8 cellular contexts compared by ENCODE assay signal in the genomic region with DNA sequence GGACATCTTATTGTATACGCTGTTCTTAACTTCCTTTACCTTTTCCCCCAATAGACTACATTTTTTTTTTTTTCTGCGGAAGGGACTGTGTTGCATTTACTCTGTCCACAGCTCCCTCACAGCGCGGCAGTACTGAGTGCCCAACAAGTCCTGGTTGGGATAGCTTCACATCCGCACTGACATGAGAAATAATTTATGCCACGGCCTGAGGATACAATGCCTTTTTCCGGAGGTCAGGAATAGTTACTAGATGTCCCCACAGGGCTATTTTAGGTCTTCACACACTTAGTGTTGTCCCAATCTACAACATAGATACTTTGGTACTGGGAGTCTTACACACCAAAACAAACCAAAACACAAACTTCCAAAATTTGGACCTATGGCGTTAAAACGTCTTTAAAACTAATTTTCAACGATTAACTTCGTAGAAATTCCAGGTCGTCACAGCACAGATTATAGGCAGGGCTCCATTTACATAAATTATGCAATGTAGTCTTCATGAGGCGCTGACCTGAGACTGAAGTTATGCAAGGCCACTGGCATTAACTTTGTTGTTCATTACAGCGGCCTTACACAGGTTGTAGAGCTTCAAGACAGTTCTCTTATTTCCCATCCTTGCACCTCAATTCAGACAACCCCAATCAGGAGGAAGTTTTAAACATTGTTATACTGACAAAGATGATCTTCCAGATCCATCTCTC. TPM values are rescaled to one million over a fixed set of nuclear protein-coding genes. Genes with fewer than 3 reads are reported as not detected.
A peak's percentile ranks its signal among the peaks of the same experiment; 100 is the strongest.
DNase-seq lines count a peak whose midpoint lies in the region; ATAC-seq, FAIRE-seq and TF ChIP-seq lines count a peak whose summit lies in the region.

No MANE protein-coding gene starts in this region.

- H3K27me3 ChIP-seq in MM.1S (replicated peaks; ENCODE audit: insufficient read depth, low read length) (no peaks in the 10 kb centered on the region), K562 (ENCODE audit: control insufficient read depth in 2 of 2, insufficient read depth in 2 of 2, low read length in 2 of 2) (no peaks in the 10 kb centered on the region), HepG2 (ENCODE audit: control insufficient read depth in 1 of 2, insufficient read depth in 2 of 2, low read length in 2 of 2) (no peaks in the 10 kb centered on the region; a peak in 1 of 5 replicates), tibial artery (no peaks in the 10 kb centered on the region)

- no peaks in the 10 kb centered on the region for H3K9me1 ChIP-seq in K562 (ENCODE audit: control insufficient read depth, insufficient read depth, low read length)

- peak overlapping the region; percentile 57 for H3K4me3 ChIP-seq in MM.1S (ENCODE audit: low read length)
- peak overlapping the region; percentile 92 for H3K4me3 ChIP-seq in K562
- H3K4me3 ChIP-seq in HepG2 (replicated peaks in 1 of 3; ENCODE audit: insufficient read depth in 1 of 3, low read depth in 2 of 3, low read length in 3 of 3), result peak overlapping the region; percentile 61 to 98 (median 71)
- H3K4me3 ChIP-seq in tibial artery, result peak overlapping the region; percentile 74 to 84

- H3K4me3 Mint-ChIP-seq in activated naive CD4-positive, alpha-beta T cell treated with anti-CD3 and anti-CD28 coated beads, Interleukin-2, amount 10 ng/mL, durations not matched to agents 7 days and 5 days, result peak overlapping the region; percentile 83

- DNase-seq in activated naive CD4-positive, alpha-beta T cell treated with anti-CD3 and anti-CD28 coated beads, Interleukin-2, amount 10 ng/mL, durations not matched to agents 7 days and 5 days, result peak; percentile 40
- DNase-seq in activated naive CD4-positive, alpha-beta T cell treated with anti-CD3 and anti-CD28 coated beads, Interleukin-2, amount 50 U/mL, for 16 hours, result no peak
- no peak for DNase-seq in MM.1S
- peak in 1 of 4 experiments; percentile 50 for DNase-seq in K562 (ENCODE audit: extremely low read depth in 1 of 4, low spot score in 3 of 4)
- DNase-seq in HepG2 (ENCODE audit: low spot score), result peak; percentile 62
- peak in 1 of 2 donors; percentile 52 for DNase-seq in tibial artery
- DNase-seq in NCI-H446 treated with DMSO at 0.1 percent for 48 hours (lab: John Stamatoyannopoulos, UW), result no peak
- no peak for DNase-seq in cerebellum (ENCODE audit: low spot score)

- H2AFZ ChIP-seq in MM.1S (ENCODE audit: low read length) (peak overlapping the region; percentile 98), K562 (ENCODE audit: low read depth, low read length) (peak overlapping the region; percentile 99), HepG2 (ENCODE audit: low read length) (peak overlapping the region; percentile 79)

- 20% methylated on average over 14 of the region's 14 CpGs for WGBS in K562 (ENCODE audit: insufficient coverage, low coverage, missing lambda C conversion rate)
- 2% methylated on average over 14 of the region's 14 CpGs for WGBS in HepG2 (ENCODE audit: low lambda C conversion rate)

- H3F3A ChIP-seq in MM.1S (ENCODE audit: insufficient read depth, low read length), result peaks cover 19% of the 10 kb centered on the region; the same call in 1 of the 2 replicates

- TF ChIP-seq EP300 in K562 (IDR thresholded peaks at IDR 0.05; ENCODE audit: low read length) (no peak), HepG2 (IDR thresholded peaks at IDR 0.05; ENCODE audit: low read depth in 2 of 2, low read length in 2 of 2) (no peak), HepG2 (CRISPR knock-in tag; IDR thresholded peaks at IDR 0.05; ENCODE audit: borderline replicate concordance) (no peak)

- H4K20me1 ChIP-seq in MM.1S (ENCODE audit: insufficient read depth, low read length) (peaks cover 7% of the 10 kb centered on the region; the same call in 1 of the 2 replicates), K562 (replicated peaks; ENCODE audit: control insufficient read depth, insufficient read depth, low read length) (no peaks in the 10 kb centered on the region), HepG2 (ENCODE audit: insufficient read depth, low read length) (peaks cover 10% of the 10 kb centered on the region; the same call in 1 of the 2 replicates)

- in situ Hi-C loops in K562 (cut with MboI) (no loop called here), HepG2 (cut with HindIII; ENCODE audit: extremely low pct_ligation_motif_present, low pct_unique_long_range_greater_than_20kb) (no loop called here)

- H3K27ac Mint-ChIP-seq in activated naive CD4-positive, alpha-beta T cell treated with anti-CD3 and anti-CD28 coated beads, Interleukin-2, amount 10 ng/mL, durations not matched to agents 7 days and 5 days, result peak overlapping the region; percentile 97

- intact Hi-C loops in K562 (cut with micrococcal nuclease) (loop anchor here (1.0 to 5.0 kb wide), 3 partner anchors 43 to 564 kb away; partner anchors contain the start of gene CSNK1G1), HepG2 (cut with micrococcal nuclease; ENCODE audit: unreplicated experiment) (loop anchor here (2.0 to 5.0 kb wide), 3 partner anchors 193 to 518 kb away; partner anchors contain the start of genes CSNK1G1 and TRIP4), tibial artery (cut with DNase I; ENCODE audit: low total_unique reads) (loop anchor here (5.0 to 10.0 kb wide), 4 partner anchors 72 to 1448 kb away; partner anchors contain the start of genes CIAO2A, INTS14 and PCLAF)

- BruUV-seq in K562 (replicated peaks; lab: Mats Ljungman, UMichigan) (TSS peak; percentile 97), HepG2 (replicated peaks; lab: Mats Ljungman, UMichigan) (TSS peak; percentile 83)

- H3K79me2 ChIP-seq in MM.1S (ENCODE audit: low read length) (peaks cover 40% of the 10 kb centered on the region), K562 (ENCODE audit: control insufficient read depth, insufficient read depth, low read length) (peaks cover 38% of the 10 kb centered on the region), HepG2 (ENCODE audit: insufficient read depth, low read length) (peaks cover 27% of the 10 kb centered on the region)

- no peaks in the 10 kb centered on the region for H3K9me3 Mint-ChIP-seq in activated naive CD4-positive, alpha-beta T cell treated with anti-CD3 and anti-CD28 coated beads, Interleukin-2, amount 10 ng/mL, durations not matched to agents 7 days and 5 days

- TF ChIP-seq POLR2A in K562 (conservative IDR thresholded peaks at IDR 0.05), result no peak
- TF ChIP-seq POLR2A in HepG2 (IDR thresholded peaks at IDR 0.05; ENCODE audit: insufficient read depth in 1 of 2, low read depth in 2 of 2, low read length in 2 of 2), result no peak

- TF ChIP-seq RAD21 in K562 (CRISPR knock-in tag; conservative IDR thresholded peaks at IDR 0.05 in 1 of 2, IDR thresholded peaks at IDR 0.05 in 1 of 2), result no peak
- TF ChIP-seq RAD21 in HepG2 (CRISPR knock-in tag; IDR thresholded peaks at IDR 0.05), result no peak

- H3K27ac ChIP-seq in MM.1S (ENCODE audit: low read length) (peak overlapping the region; percentile 78), K562 (ENCODE audit: extremely low read depth, low read depth, low read length) (peak overlapping the region; percentile 93), HepG2 (ENCODE audit: extremely low read length, insufficient read depth, low read length) (peak overlapping the region; percentile 90), tibial artery (peak overlapping the region; percentile 78 to 85)

- peak; percentile 40 for FAIRE-seq in K562 (lab: Jason Lieb, UNC)
- FAIRE-seq in HepG2 (lab: Jason Lieb, UNC), result peak; percentile 44

- POLR2A ChIA-PET in K562 (lab: Yijun Ruan, JAX), result interaction anchor here (0.6 to 3.8 kb wide), 11 partner anchors 10 to 224 kb away, joined by 3 to 36 read pairs (median 5); partner anchors contain the start of genes CIAO2A, CSNK1G1 and TRIP4
- POLR2A ChIA-PET in HepG2 (lab: Yijun Ruan, JAX), result interaction anchor here (0.5 to 4.4 kb wide), 18 partner anchors 8 to 1141 kb away, joined by 3 to 52 read pairs (median 4); partner anchors contain the start of genes CIAO2A, CSNK1G1, RNU5B-1 and SNX1

- no peaks in the 10 kb centered on the region for H3K9me2 ChIP-seq in MM.1S (replicated peaks; ENCODE audit: insufficient read depth, low read length)

- CTCF ChIA-PET in activated naive CD4-positive, alpha-beta T cell treated with anti-CD3 and anti-CD28 coated beads, Interleukin-2, amount 10 ng/mL, durations not matched to agents 7 days and 5 days (lab: Charles Lee), result interaction anchor here (0.7 to 3.4 kb wide), 5 partner anchors 11 to 564 kb away, joined by 3 to 28 read pairs (median 3); partner anchors contain the start of gene SNX22
- CTCF ChIA-PET in K562 (lab: Yijun Ruan, JAX; ENCODE audit: low intra/inter-chr PET ratio), result interaction anchor here (2.5 kb wide), 1 partner anchor 517 kb away, joined by 15 read pairs; no protein-coding TSS in a partner anchor
- CTCF ChIA-PET in HepG2 (lab: Yijun Ruan, JAX; ENCODE audit: low intra/inter-chr PET ratio, low total read pairs), result no interaction called here

- H3K4me2 ChIP-seq in MM.1S (ENCODE audit: low read depth, low read length), result peak overlapping the region; percentile 81
- H3K4me2 ChIP-seq in K562 (ENCODE audit: insufficient read depth, low read length), result peak overlapping the region; percentile 97
- H3K4me2 ChIP-seq in HepG2 (ENCODE audit: low read depth, low read length), result peak overlapping the region; percentile 99

- H3K9ac ChIP-seq in MM.1S (ENCODE audit: low read length) (peak overlapping the region; percentile 63), K562 (ENCODE audit: insufficient read depth in 1 of 2, low read depth in 2 of 2, low read length in 2 of 2) (peak overlapping the region; percentile 66 to 90), HepG2 (ENCODE audit: insufficient read depth, low read depth, low read length) (peak overlapping the region; percentile 84)

- TF ChIP-seq CTCF in MM.1S (IDR thresholded peaks at IDR 0.05; ENCODE audit: low read length), result no peak
- TF ChIP-seq CTCF in K562 (IDR thresholded peaks at IDR 0.05 in 2 of 3, conservative IDR thresholded peaks at IDR 0.05 in 1 of 3; ENCODE audit: insufficient read depth in 2 of 3, low read depth in 1 of 3, low read length in 3 of 3), result no peak; a peak in 1 of 6 replicates
- no peak for TF ChIP-seq CTCF in HepG2 (CRISPR knock-in tag; IDR thresholded peaks at IDR 0.05)
- no peak for TF ChIP-seq CTCF in tibial artery (IDR thresholded peaks at IDR 0.05)

- H3K9me3 ChIP-seq in MM.1S (replicated peaks; ENCODE audit: insufficient read depth, low read length) (no peaks in the 10 kb centered on the region), K562 (replicated peaks; ENCODE audit: control insufficient read depth, insufficient read depth, low read depth, low read length) (no peaks in the 10 kb centered on the region), HepG2 (ENCODE audit: low read length) (no peaks in the 10 kb centered on the region), tibial artery (no peaks in the 10 kb centered on the region)

- no peaks in the 10 kb centered on the region for H3K27me3 Mint-ChIP-seq in activated naive CD4-positive, alpha-beta T cell treated with anti-CD3 and anti-CD28 coated beads, Interleukin-2, amount 10 ng/mL, durations not matched to agents 7 days and 5 days

- ATAC-seq in K562 (peak; percentile 15), HepG2 (peak; percentile 55)

- H3K36me3 Mint-ChIP-seq in activated naive CD4-positive, alpha-beta T cell treated with anti-CD3 and anti-CD28 coated beads, Interleukin-2, amount 10 ng/mL, durations not matched to agents 7 days and 5 days, result peaks cover 33% of the 10 kb centered on the region

- H3K4me1 Mint-ChIP-seq in activated naive CD4-positive, alpha-beta T cell treated with anti-CD3 and anti-CD28 coated beads, Interleukin-2, amount 10 ng/mL, durations not matched to agents 7 days and 5 days, result peaks cover 44% of the 10 kb centered on the region

- H3K4me1 ChIP-seq in MM.1S (ENCODE audit: low read length) (peaks cover 25% of the 10 kb centered on the region), K562 (replicated peaks in 1 of 2; ENCODE audit: control insufficient read depth in 2 of 2, insufficient read depth in 2 of 2, low read length in 2 of 2) (peaks cover 10 to 27% of the 10 kb centered on the region in 2 experiments; a peak in 3 of 5 replicates), HepG2 (ENCODE audit: insufficient read depth, low read length) (peaks cover 45% of the 10 kb centered on the region), tibial artery (peaks cover 0 to 39% (median 37%) of the 10 kb centered on the region in 4 donors)

- H3K36me3 ChIP-seq in MM.1S (replicated peaks; ENCODE audit: insufficient read depth, low read length), result peaks cover 9% of the 10 kb centered on the region; the same call in 1 of the 2 replicates
- H3K36me3 ChIP-seq in K562 (ENCODE audit: control insufficient read depth, insufficient read depth, low read length), result peaks cover 32% of the 10 kb centered on the region
- peaks cover 8 to 17% of the 10 kb centered on the region in 2 experiments for H3K36me3 ChIP-seq in HepG2 (replicated peaks in 1 of 2; ENCODE audit: control insufficient read depth in 1 of 2, insufficient read depth in 2 of 2, low read length in 2 of 2)
- H3K36me3 ChIP-seq in tibial artery, result peaks cover 21 to 28% (median 26%) of the 10 kb centered on the region in 3 donors

RNA-seq across cellular contexts. Expression of gene PPIB, which starts 1.0 kb away (rescaled TPM):
- total RNA-seq in K562 (2011; cell fraction: chromatin; rRNA removed; ENCODE audit: low replicate concordance), result 284 and 466 TPM in 2 replicates
- total RNA-seq in K562 (2011; cell fraction: nucleolus; rRNA removed), result 746 and 824 TPM in 2 replicates
- total RNA-seq in K562 (2011; cell fraction: nucleoplasm; rRNA removed), result 510 and 682 TPM in 2 replicates
- total RNA-seq in K562 (2014; rRNA removed), result 381 and 402 TPM in 2 replicates
- 258 and 306 TPM in 2 replicates for total RNA-seq in K562 (2014; rRNA removed; fragmentation: Illumina TruSeq; extraction: Trizol)
- total RNA-seq in K562 (2015; rRNA removed; fragmentation: Illumina TruSeq; extraction: Trizol), result 403 and 418 TPM in 2 replicates
- 374 and 413 TPM in 2 replicates for total RNA-seq in K562 (2021)
- 410 and 460 TPM in 2 replicates for polyA plus RNA-seq in K562 (2011; rRNA removed)
- 455 and 489 TPM in 2 replicates for polyA plus RNA-seq in K562 (2011; cell fraction: cytosol; rRNA removed)
- polyA plus RNA-seq in K562 (2011; cell fraction: nucleus; rRNA removed), result 136 and 186 TPM in 2 replicates
- polyA plus RNA-seq in K562 (2012), result 450 and 660 TPM in 2 replicates
- 535 and 580 TPM in 2 replicates for polyA plus RNA-seq in K562 (2014; fragmentation: Illumina TruSeq; extraction: Trizol)
- polyA plus RNA-seq in K562 (2014; fragmentation: Nextera tagmentation; extraction: Ambion mirVana), result 100 to 1,000 TPM; 652 to 746 TPM
- polyA plus RNA-seq in K562 (2014; rRNA removed), result 419 and 439 TPM in 2 replicates
- polyA minus RNA-seq in K562 (2011; rRNA and poly(A)+ RNA removed), result 325 and 372 TPM in 2 replicates
- 155 and 164 TPM in 2 replicates for polyA minus RNA-seq in K562 (2011; cell fraction: cytosol; rRNA and poly(A)+ RNA removed)
- polyA minus RNA-seq in K562 (2011; cell fraction: nucleus; rRNA and poly(A)+ RNA removed), result 27.5 and 54.3 TPM in 2 replicates
- 476 and 882 TPM in 2 replicates for total RNA-seq in HepG2 (2016; rRNA removed; fragmentation: Illumina TruSeq; extraction: Trizol)
- total RNA-seq in HepG2 (2016; cell fraction: cytosol; rRNA removed; fragmentation: Illumina TruSeq; extraction: Trizol; ENCODE audit: low read depth), result 310 and 329 TPM in 2 replicates
- total RNA-seq in HepG2 (2016; cell fraction: insoluble cytoplasmic fraction; rRNA removed; fragmentation: Illumina TruSeq; extraction: Trizol), result 469 and 893 TPM in 2 replicates
- 263 and 284 TPM in 2 replicates for total RNA-seq in HepG2 (2016; cell fraction: membrane; rRNA removed; fragmentation: Illumina TruSeq; extraction: Trizol)
- total RNA-seq in HepG2 (2016; cell fraction: nucleus; rRNA removed; fragmentation: Illumina TruSeq; extraction: Trizol), result 653 and 716 TPM in 2 replicates
- polyA plus RNA-seq in HepG2 (2011; rRNA removed), result 720 and 780 TPM in 2 replicates
- 860 and 980 TPM in 2 replicates for polyA plus RNA-seq in HepG2 (2011; cell fraction: cytosol; rRNA removed)
- polyA plus RNA-seq in HepG2 (2011; cell fraction: nucleus; rRNA removed), result 242 and 249 TPM in 2 replicates
- 536 and 675 TPM in 2 replicates for polyA plus RNA-seq in HepG2 (2012)
- polyA plus RNA-seq in HepG2 (2016; cell fraction: cytosol; fragmentation: Illumina TruSeq; extraction: Trizol; ENCODE audit: low read depth), result 356 and 376 TPM in 2 replicates
- polyA plus RNA-seq in HepG2 (2016; cell fraction: insoluble cytoplasmic fraction; fragmentation: Illumina TruSeq; extraction: Trizol; ENCODE audit: low read depth), result 548 and 588 TPM in 2 replicates
- 269 and 288 TPM in 2 replicates for polyA plus RNA-seq in HepG2 (2016; cell fraction: membrane; fragmentation: Illumina TruSeq; extraction: Trizol; ENCODE audit: low read depth)
- 1,346 and 1,446 TPM in 2 replicates for polyA plus RNA-seq in HepG2 (2016; cell fraction: nucleus; fragmentation: Illumina TruSeq; extraction: Trizol; ENCODE audit: insufficient read depth, low read depth)
- polyA minus RNA-seq in HepG2 (2011; rRNA and poly(A)+ RNA removed; ENCODE audit: low replicate concordance), result 378 and 425 TPM in 2 replicates
- polyA minus RNA-seq in HepG2 (2011; cell fraction: cytosol; rRNA and poly(A)+ RNA removed), result 221 and 246 TPM in 2 replicates
- 88.7 and 104 TPM in 2 replicates for polyA minus RNA-seq in HepG2 (2011; cell fraction: nucleus; rRNA and poly(A)+ RNA removed)
- 98.6 TPM for total RNA-seq in cerebellum

RNA-seq across cellular contexts. Expression of gene SNX22, which starts 12.3 kb away (rescaled TPM):
- 2.8 and 8.7 TPM in 2 replicates for total RNA-seq in K562 (2011; cell fraction: chromatin; rRNA removed; ENCODE audit: low replicate concordance)
- total RNA-seq in K562 (2011; cell fraction: nucleolus; rRNA removed), result 8.5 and 10.3 TPM in 2 replicates
- total RNA-seq in K562 (2011; cell fraction: nucleoplasm; rRNA removed), result 4.7 and 5.8 TPM in 2 replicates
- total RNA-seq in K562 (2014; rRNA removed) (2.1 and 2.3 TPM in 2 replicates), K562 (2014; rRNA removed; fragmentation: Illumina TruSeq; extraction: Trizol) (0.99 and 1.2 TPM in 2 replicates), K562 (2015; rRNA removed; fragmentation: Illumina TruSeq; extraction: Trizol) (1.1 and 1.2 TPM in 2 replicates), K562 (2021) (1.8 and 3.0 TPM in 2 replicates), HepG2 (2016; rRNA removed; fragmentation: Illumina TruSeq; extraction: Trizol) (3.1 and 5.5 TPM in 2 replicates), cerebellum (8.3 TPM)
- polyA plus RNA-seq in K562 (2011; rRNA removed) (0.89 and 0.91 TPM in 2 replicates), K562 (2014; fragmentation: Illumina TruSeq; extraction: Trizol) (0.98 and 1.3 TPM in 2 replicates), K562 (2014; fragmentation: Nextera tagmentation; extraction: Ambion mirVana) (1 to 10 TPM; 2.0 TPM), K562 (2014; rRNA removed) (1.7 and 2.0 TPM in 2 replicates), HepG2 (2011; rRNA removed) (2.3 and 2.4 TPM in 2 replicates)
- 0.52 and 2.0 TPM in 2 replicates for polyA plus RNA-seq in K562 (2011; cell fraction: cytosol; rRNA removed)
- 4.2 and 8.3 TPM in 2 replicates for polyA plus RNA-seq in K562 (2011; cell fraction: nucleus; rRNA removed)
- polyA plus RNA-seq in K562 (2012), result 2.1 and 2.4 TPM in 2 replicates
- polyA minus RNA-seq in K562 (2011; rRNA and poly(A)+ RNA removed), result 0.84 and 1.3 TPM in 2 replicates
- 0.67 and 0.73 TPM in 2 replicates for polyA minus RNA-seq in K562 (2011; cell fraction: cytosol; rRNA and poly(A)+ RNA removed)
- 4.8 and 5.0 TPM in 2 replicates for polyA minus RNA-seq in K562 (2011; cell fraction: nucleus; rRNA and poly(A)+ RNA removed)
- total RNA-seq in HepG2 (2016; cell fraction: cytosol; rRNA removed; fragmentation: Illumina TruSeq; extraction: Trizol; ENCODE audit: low read depth), result 1.2 TPM in 2 replicates
- 3.8 and 4.8 TPM in 2 replicates for total RNA-seq in HepG2 (2016; cell fraction: insoluble cytoplasmic fraction; rRNA removed; fragmentation: Illumina TruSeq; extraction: Trizol)
- 1.7 and 2.0 TPM in 2 replicates for total RNA-seq in HepG2 (2016; cell fraction: membrane; rRNA removed; fragmentation: Illumina TruSeq; extraction: Trizol)
- total RNA-seq in HepG2 (2016; cell fraction: nucleus; rRNA removed; fragmentation: Illumina TruSeq; extraction: Trizol), result 5.3 and 5.7 TPM in 2 replicates
- polyA plus RNA-seq in HepG2 (2011; cell fraction: cytosol; rRNA removed), result 1.00 and 1.3 TPM in 2 replicates
- 10.3 and 12.4 TPM in 2 replicates for polyA plus RNA-seq in HepG2 (2011; cell fraction: nucleus; rRNA removed)
- 2.3 and 2.6 TPM in 2 replicates for polyA plus RNA-seq in HepG2 (2012)
- 1.4 TPM in 2 replicates for polyA plus RNA-seq in HepG2 (2016; cell fraction: cytosol; fragmentation: Illumina TruSeq; extraction: Trizol; ENCODE audit: low read depth)
- 3.3 and 4.2 TPM in 2 replicates for polyA plus RNA-seq in HepG2 (2016; cell fraction: insoluble cytoplasmic fraction; fragmentation: Illumina TruSeq; extraction: Trizol; ENCODE audit: low read depth)
- polyA plus RNA-seq in HepG2 (2016; cell fraction: membrane; fragmentation: Illumina TruSeq; extraction: Trizol; ENCODE audit: low read depth), result 1.9 and 2.2 TPM in 2 replicates
- polyA plus RNA-seq in HepG2 (2016; cell fraction: nucleus; fragmentation: Illumina TruSeq; extraction: Trizol; ENCODE audit: insufficient read depth, low read depth), result 11.9 and 12.0 TPM in 2 replicates
- 0.68 and 5.4 TPM in 2 replicates for polyA minus RNA-seq in HepG2 (2011; rRNA and poly(A)+ RNA removed; ENCODE audit: low replicate concordance)
- 0.40 and 1.1 TPM in 2 replicates for polyA minus RNA-seq in HepG2 (2011; cell fraction: cytosol; rRNA and poly(A)+ RNA removed)
- 7.0 TPM in 2 replicates for polyA minus RNA-seq in HepG2 (2011; cell fraction: nucleus; rRNA and poly(A)+ RNA removed)

Comparison
In these comparisons a context has a peak if more than half of its experiments do, and no peak if none do; other contexts are left out.
1. DNase-seq: peak in activated naive CD4-positive, alpha-beta T cell treated with anti-CD3 and anti-CD28 coated beads, Interleukin-2, amount 10 ng/mL, durations not matched to agents 7 days and 5 days (single experiment) and HepG2 (single experiment); none in activated naive CD4-positive, alpha-beta T cell treated with anti-CD3 and anti-CD28 coated beads, Interleukin-2, amount 50 U/mL, for 16 hours (single experiment), MM.1S (single experiment), NCI-H446 treated with DMSO at 0.1 percent for 48 hours (single experiment) and cerebellum (single experiment).
2. Peak in every context shown above with its lines, with median percentiles within 50 percentile points of each other: H2AFZ ChIP-seq, H3K27ac ChIP-seq, H3K4me2 ChIP-seq, H3K4me3 ChIP-seq and H3K9ac ChIP-seq.